Comparison of ENCODE assay signal across 18 cellular contexts in the genomic region with DNA sequence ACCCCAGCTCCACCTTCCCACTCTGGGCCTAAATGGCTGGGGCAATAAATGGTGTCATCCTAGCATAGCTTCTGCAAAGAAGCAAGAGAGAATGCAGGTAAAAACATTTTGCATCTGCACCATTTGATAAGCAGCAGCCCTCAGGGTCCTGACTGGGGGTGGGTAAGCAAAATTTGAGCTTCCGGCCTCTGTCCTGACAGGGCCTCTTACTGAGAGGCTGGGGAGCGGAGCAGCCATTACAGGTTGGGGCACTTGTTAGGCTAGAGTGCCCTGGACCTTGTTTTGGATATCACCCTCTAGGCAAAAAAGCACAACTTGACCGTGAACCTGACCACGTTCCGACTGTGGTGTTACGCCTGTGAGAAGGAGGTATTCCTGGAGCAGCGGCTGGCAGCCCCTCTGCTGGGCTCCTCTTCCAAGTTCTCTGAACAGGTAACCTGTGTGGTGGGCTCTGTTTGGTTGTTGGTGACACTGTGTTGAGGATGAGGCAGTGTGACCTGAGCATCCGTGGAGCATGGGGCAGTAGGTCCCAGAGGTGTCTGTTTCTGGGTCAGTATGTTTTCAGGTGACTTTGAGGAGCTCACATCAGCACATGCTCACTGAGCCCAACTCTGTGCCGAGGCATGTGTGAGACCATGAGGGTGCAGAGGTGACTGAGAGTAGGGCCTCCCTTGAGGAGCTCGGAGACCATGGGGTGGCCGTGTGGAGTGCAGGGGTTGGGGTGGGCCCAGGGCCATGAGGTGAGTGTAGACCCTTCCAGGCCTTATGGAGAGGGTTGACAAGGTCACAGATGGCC. TPM values are rescaled to one million over a fixed set of nuclear protein-coding genes. Genes with fewer than 3 reads are reported as not detected.
DNase-seq lines count a peak whose midpoint lies in the region; ATAC-seq, FAIRE-seq and TF ChIP-seq lines count a peak whose summit lies in the region.
"Had no signal": no experiment of that assay in that cellular context is flagged by ENCODE, and none has a peak within 500 bp of the region (broad histone marks: within the 10 kb centered on the region; RNA-seq: fewer than 3 reads in every experiment).

No MANE protein-coding gene starts in this region.

- no peak for TF ChIP-seq CTCF in CD8-positive, alpha-beta T cell (IDR thresholded peaks at IDR 0.05)
- no peak for TF ChIP-seq CTCF in kidney (IDR thresholded peaks at IDR 0.05; ENCODE audit: borderline replicate concordance, extremely low read depth, insufficient read depth)
- TF ChIP-seq CTCF in natural killer cell (IDR thresholded peaks at IDR 0.05) = no peak
- no peak for TF ChIP-seq CTCF in HepG2 (CRISPR knock-in tag; IDR thresholded peaks at IDR 0.05)

- ATAC-seq in CD8-positive, alpha-beta T cell = no peak
- ATAC-seq in natural killer cell (no peak), HepG2 (no peak; the same call in 2 of the 3 replicates), GM21619 (IDR thresholded peaks at IDR 0.05; ENCODE audit: unreplicated experiment) (no peak)
- ATAC-seq: A549 had no signal

- no peaks in the 10 kb centered on the region for H3K79me2 ChIP-seq in HepG2 (ENCODE audit: insufficient read depth, low read length)

- no peak overlapping the region for H3K27ac ChIP-seq in CD8-positive, alpha-beta T cell (ENCODE audit: low read depth, low read length)
- no peak overlapping the region for H3K27ac ChIP-seq in kidney (ENCODE audit: low read depth in 2 of 2, low read length in 2 of 2)
- H3K27ac ChIP-seq in HepG2 (ENCODE audit: extremely low read length, insufficient read depth, low read length) = no peak overlapping the region
- H3K27ac ChIP-seq: A549 had no signal

- peak overlapping the region; percentile 55 for H3K27ac Mint-ChIP-seq in activated T-cell treated with anti-CD3 and anti-CD28 coated beads, Interleukin-2, amount 50 U/mL, for 24 hours
- peak overlapping the region; percentile 55 for H3K27ac Mint-ChIP-seq in CD8-positive, alpha-beta T cell
- peak overlapping the region; percentile 40 for H3K27ac Mint-ChIP-seq in activated CD4-positive, alpha-beta memory T cell treated with anti-CD3 and anti-CD28 coated beads, Interleukin-2, amount 10 ng/mL, durations not matched to agents 7 days and 5 days
- H3K27ac Mint-ChIP-seq in natural killer cell = no peak overlapping the region

- no peak for DNase-seq in activated T-cell treated with anti-CD3 and anti-CD28 coated beads, Interleukin-2, amount 50 U/mL, for 24 hours
- no peak for DNase-seq in activated T-cell treated with anti-CD3 and anti-CD28 coated beads, Interleukin-2, amount 50 U/mL, for 1 hour
- DNase-seq in CD8-positive, alpha-beta T cell = no peak
- DNase-seq in activated CD4-positive, alpha-beta memory T cell treated with anti-CD3 and anti-CD28 coated beads, Interleukin-2, amount 10 ng/mL, durations not matched to agents 7 days and 5 days = no peak
- DNase-seq in kidney (peak; percentile 45), natural killer cell (no peak), HepG2 (ENCODE audit: low spot score) (no peak)
- DNase-seq: C1 segment of cervical spinal cord; Calu3; HCEC 1CT; NCI-H1105 treated with DMSO at 0.1 percent for 48 hours; NCI-H187 treated with DMSO at 0.1 percent for 48 hours; NCI-H446 treated with DMSO at 0.1 percent for 48 hours; NK-92 treated with Interleukin-12 subunit alpha and Interleukin-12 subunit beta, amount 100 ng/mL, for 24 hours; SHP77 treated with DMSO at 0.1 percent for 48 hours had no signal

- no peaks in the 10 kb centered on the region for H3K9me3 Mint-ChIP-seq in activated T-cell treated with anti-CD3 and anti-CD28 coated beads, Interleukin-2, amount 50 U/mL, for 24 hours
- no peaks in the 10 kb centered on the region for H3K9me3 Mint-ChIP-seq in CD8-positive, alpha-beta T cell
- H3K9me3 Mint-ChIP-seq in activated CD4-positive, alpha-beta memory T cell treated with anti-CD3 and anti-CD28 coated beads, Interleukin-2, amount 10 ng/mL, durations not matched to agents 7 days and 5 days = no peaks in the 10 kb centered on the region
- H3K9me3 Mint-ChIP-seq in natural killer cell = no peaks in the 10 kb centered on the region
- H3K9me3 Mint-ChIP-seq: IgD-negative memory B cell had no signal

- peaks cover 87% of the 10 kb centered on the region for H3K36me3 Mint-ChIP-seq in activated T-cell treated with anti-CD3 and anti-CD28 coated beads, Interleukin-2, amount 50 U/mL, for 24 hours (ENCODE audit: low read depth)
- peaks cover 84% of the 10 kb centered on the region for H3K36me3 Mint-ChIP-seq in CD8-positive, alpha-beta T cell
- peaks cover 65% of the 10 kb centered on the region for H3K36me3 Mint-ChIP-seq in activated CD4-positive, alpha-beta memory T cell treated with anti-CD3 and anti-CD28 coated beads, Interleukin-2, amount 10 ng/mL, durations not matched to agents 7 days and 5 days (ENCODE audit: low read depth)
- H3K36me3 Mint-ChIP-seq in natural killer cell = peaks cover 9% of the 10 kb centered on the region

- BruUV-seq in HepG2 (replicated peaks; lab: Mats Ljungman, UMichigan) = no TSS peak

- no peak overlapping the region for H3K4me2 ChIP-seq in HepG2 (ENCODE audit: low read depth, low read length)
- H3K4me2 ChIP-seq: A549 had no signal

- no peak overlapping the region for H2AFZ ChIP-seq in HepG2 (ENCODE audit: low read length)

- H3K4me3 ChIP-seq in CD8-positive, alpha-beta T cell (ENCODE audit: low read depth, low read length) = no peak overlapping the region
- H3K4me3 ChIP-seq in kidney (ENCODE audit: low read length in 2 of 2) (no peak overlapping the region), HepG2 (replicated peaks in 1 of 3; ENCODE audit: insufficient read depth in 1 of 3, low read depth in 2 of 3, low read length in 3 of 3) (no peak overlapping the region)
- H3K4me3 ChIP-seq: A549 had no signal

- in situ Hi-C loops in HepG2 (cut with HindIII; ENCODE audit: extremely low pct_ligation_motif_present, low pct_unique_long_range_greater_than_20kb) = no loop called here

- no peak overlapping the region for H3K9ac ChIP-seq in kidney (ENCODE audit: low read length in 2 of 2)
- H3K9ac ChIP-seq in HepG2 (ENCODE audit: insufficient read depth, low read depth, low read length) = no peak overlapping the region

- no peak for TF ChIP-seq POLR2A in HepG2 (IDR thresholded peaks at IDR 0.05; ENCODE audit: insufficient read depth in 1 of 2, low read depth in 2 of 2, low read length in 2 of 2)

- H3K4me1 Mint-ChIP-seq in activated T-cell treated with anti-CD3 and anti-CD28 coated beads, Interleukin-2, amount 50 U/mL, for 24 hours (ENCODE audit: low read depth) = peaks cover 73% of the 10 kb centered on the region
- peaks cover 65% of the 10 kb centered on the region for H3K4me1 Mint-ChIP-seq in CD8-positive, alpha-beta T cell (ENCODE audit: low read depth)
- peaks cover 72% of the 10 kb centered on the region for H3K4me1 Mint-ChIP-seq in activated CD4-positive, alpha-beta memory T cell treated with anti-CD3 and anti-CD28 coated beads, Interleukin-2, amount 10 ng/mL, durations not matched to agents 7 days and 5 days
- peaks cover 34 to 35% of the 10 kb centered on the region in 2 donors for H3K4me1 Mint-ChIP-seq in natural killer cell

- POLR2A ChIA-PET in CD8-positive, alpha-beta T cell (lab: Charles Lee) = interaction anchor here (1.1 to 1.5 kb wide), 2 partner anchors 11 to 21 kb away, joined by 3 to 4 read pairs; no protein-coding TSS in a partner anchor
- POLR2A ChIA-PET in activated CD4-positive, alpha-beta memory T cell treated with anti-CD3 and anti-CD28 coated beads, Interleukin-2, amount 10 ng/mL, durations not matched to agents 7 days and 5 days (lab: Charles Lee) = interaction anchor here (0.9 to 1.4 kb wide), 3 partner anchors 10 to 20 kb away, joined by 3 read pairs; no protein-coding TSS in a partner anchor
- POLR2A ChIA-PET in HepG2 (lab: Yijun Ruan, JAX) = no interaction called here

- WGBS in HepG2 (ENCODE audit: low lambda C conversion rate) = 97% methylated on average over 6 of the region's 11 CpGs

- peaks cover 62% of the 10 kb centered on the region for H3K4me1 ChIP-seq in CD8-positive, alpha-beta T cell (ENCODE audit: insufficient read depth, low read length)
- H3K4me1 ChIP-seq in kidney (ENCODE audit: control insufficient read depth in 1 of 2, insufficient read depth in 1 of 2, low read depth in 1 of 2, low read length in 2 of 2) (no peaks in the 10 kb centered on the region), HepG2 (ENCODE audit: insufficient read depth, low read length) (no peaks in the 10 kb centered on the region)
- H3K4me1 ChIP-seq: A549 had no signal

- CTCF ChIA-PET in CD8-positive, alpha-beta T cell (lab: Charles Lee) = interaction anchor here (1.0 to 1.3 kb wide), 2 partner anchors 27 to 131 kb away, joined by 3 read pairs; no protein-coding TSS in a partner anchor
- CTCF ChIA-PET in activated CD4-positive, alpha-beta memory T cell treated with anti-CD3 and anti-CD28 coated beads, Interleukin-2, amount 10 ng/mL, durations not matched to agents 7 days and 5 days (lab: Charles Lee) = no interaction called here
- CTCF ChIA-PET in HepG2 (lab: Yijun Ruan, JAX; ENCODE audit: low intra/inter-chr PET ratio, low total read pairs) = no interaction called here

- H3K9me3 ChIP-seq in CD8-positive, alpha-beta T cell (ENCODE audit: low read length) = no peaks in the 10 kb centered on the region
- no peaks in the 10 kb centered on the region for H3K9me3 ChIP-seq in kidney (ENCODE audit: control insufficient read depth in 1 of 2, low read length in 2 of 2)
- no peaks in the 10 kb centered on the region for H3K9me3 ChIP-seq in HepG2 (ENCODE audit: low read length)
- H3K9me3 ChIP-seq: A549 had no signal

- peaks cover 53% of the 10 kb centered on the region for H3K36me3 ChIP-seq in CD8-positive, alpha-beta T cell (ENCODE audit: insufficient read depth, low read length)
- peaks cover 21 to 54% of the 10 kb centered on the region in 2 donors for H3K36me3 ChIP-seq in kidney (ENCODE audit: control insufficient read depth in 1 of 2, insufficient read depth in 2 of 2, low read length in 2 of 2)
- H3K36me3 ChIP-seq in HepG2 (replicated peaks in 1 of 2; ENCODE audit: control insufficient read depth in 1 of 2, insufficient read depth in 2 of 2, low read length in 2 of 2) = peaks cover 6 to 21% of the 10 kb centered on the region in 2 experiments; a peak in 3 of 5 replicates

- no peaks in the 10 kb centered on the region for H3K27me3 ChIP-seq in CD8-positive, alpha-beta T cell (ENCODE audit: insufficient read depth, low read length)
- H3K27me3 ChIP-seq in HepG2 (ENCODE audit: control insufficient read depth in 1 of 2, insufficient read depth in 2 of 2, low read length in 2 of 2) = no peaks in the 10 kb centered on the region

- no peak overlapping the region for H3K4me3 Mint-ChIP-seq in activated T-cell treated with anti-CD3 and anti-CD28 coated beads, Interleukin-2, amount 50 U/mL, for 24 hours
- H3K4me3 Mint-ChIP-seq in CD8-positive, alpha-beta T cell = no peak overlapping the region
- H3K4me3 Mint-ChIP-seq in activated CD4-positive, alpha-beta memory T cell treated with anti-CD3 and anti-CD28 coated beads, Interleukin-2, amount 10 ng/mL, durations not matched to agents 7 days and 5 days = no peak overlapping the region
- no peak overlapping the region for H3K4me3 Mint-ChIP-seq in natural killer cell
- H3K4me3 Mint-ChIP-seq: IgD-negative memory B cell had no signal

- no peaks in the 10 kb centered on the region for H4K20me1 ChIP-seq in HepG2 (ENCODE audit: insufficient read depth, low read length)

- intact Hi-C loops in CD8-positive, alpha-beta T cell (cut with DNase I, micrococcal nuclease) = no loop called here
- intact Hi-C loops in kidney (cut with DNase I) = no loop called here
- intact Hi-C loops in natural killer cell (cut with micrococcal nuclease) = no loop called here
- intact Hi-C loops in HepG2 (cut with micrococcal nuclease; ENCODE audit: unreplicated experiment) = no loop called here

- no peaks in the 10 kb centered on the region for H3K27me3 Mint-ChIP-seq in activated T-cell treated with anti-CD3 and anti-CD28 coated beads, Interleukin-2, amount 50 U/mL, for 24 hours
- no peaks in the 10 kb centered on the region for H3K27me3 Mint-ChIP-seq in CD8-positive, alpha-beta T cell (ENCODE audit: low read depth)
- no peaks in the 10 kb centered on the region for H3K27me3 Mint-ChIP-seq in activated CD4-positive, alpha-beta memory T cell treated with anti-CD3 and anti-CD28 coated beads, Interleukin-2, amount 10 ng/mL, durations not matched to agents 7 days and 5 days
- H3K27me3 Mint-ChIP-seq in natural killer cell (ENCODE audit: low read depth in 2 of 2) = no peaks in the 10 kb centered on the region
- H3K27me3 Mint-ChIP-seq: IgD-negative memory B cell had no signal

- FAIRE-seq in kidney (lab: Jason Lieb, UNC) (no peak), HepG2 (lab: Jason Lieb, UNC) (no peak)
- FAIRE-seq: A549 had no signal

- no peak for TF ChIP-seq RAD21 in HepG2 (CRISPR knock-in tag; IDR thresholded peaks at IDR 0.05)

- TF ChIP-seq EP300 in HepG2 (IDR thresholded peaks at IDR 0.05; ENCODE audit: low read depth in 2 of 2, low read length in 2 of 2) (no peak), HepG2 (CRISPR knock-in tag; IDR thresholded peaks at IDR 0.05; ENCODE audit: borderline replicate concordance) (no peak)

RNA-seq across cellular contexts. Expression of gene USP20, which starts 23.1 kb away (rescaled TPM):
- total RNA-seq in CD8-positive, alpha-beta T cell = 10 to 100 TPM; 83.5 to 91.0 TPM
- total RNA-seq in activated CD4-positive, alpha-beta memory T cell treated with anti-CD3 and anti-CD28 coated beads, Interleukin-2, amount 10 ng/mL, durations not matched to agents 7 days and 5 days = 10 to 100 TPM; 86.4 to 87.6 TPM
- 28.8 TPM for total RNA-seq in kidney
- polyA plus RNA-seq in kidney (ENCODE audit: insufficient read depth, low read depth, low replicate concordance) = 22.8 TPM
- 10 to 100 TPM; 66.8 to 86.1 (median 80.3) TPM for total RNA-seq in natural killer cell
- 2.9 and 4.4 TPM in 2 replicates for total RNA-seq in HepG2 (2016; rRNA removed; fragmentation: Illumina TruSeq; extraction: Trizol)
- total RNA-seq in HepG2 (2016; cell fraction: cytosol; rRNA removed; fragmentation: Illumina TruSeq; extraction: Trizol; ENCODE audit: low read depth) = 0.51 and 1.3 TPM in 2 replicates
- total RNA-seq in HepG2 (2016; cell fraction: insoluble cytoplasmic fraction; rRNA removed; fragmentation: Illumina TruSeq; extraction: Trizol) = 3.8 and 5.0 TPM in 2 replicates
- 1.9 and 2.3 TPM in 2 replicates for total RNA-seq in HepG2 (2016; cell fraction: membrane; rRNA removed; fragmentation: Illumina TruSeq; extraction: Trizol)
- total RNA-seq in HepG2 (2016; cell fraction: nucleus; rRNA removed; fragmentation: Illumina TruSeq; extraction: Trizol) = 5.5 TPM in 2 replicates
- 5.9 and 8.7 TPM in 2 replicates for polyA plus RNA-seq in HepG2 (2011; rRNA removed)
- polyA plus RNA-seq in HepG2 (2011; cell fraction: cytosol; rRNA removed) = 4.0 and 5.7 TPM in 2 replicates
- 64.1 and 76.1 TPM in 2 replicates for polyA plus RNA-seq in HepG2 (2011; cell fraction: nucleus; rRNA removed)
- 7.5 and 8.7 TPM in 2 replicates for polyA plus RNA-seq in HepG2 (2012)
- polyA plus RNA-seq in HepG2 (2016; cell fraction: cytosol; fragmentation: Illumina TruSeq; extraction: Trizol; ENCODE audit: low read depth) = 0.70 and 0.96 TPM in 2 replicates
- 2.6 and 3.2 TPM in 2 replicates for polyA plus RNA-seq in HepG2 (2016; cell fraction: insoluble cytoplasmic fraction; fragmentation: Illumina TruSeq; extraction: Trizol; ENCODE audit: low read depth)
- polyA plus RNA-seq in HepG2 (2016; cell fraction: membrane; fragmentation: Illumina TruSeq; extraction: Trizol; ENCODE audit: low read depth) = 1.4 and 1.5 TPM in 2 replicates
- polyA plus RNA-seq in HepG2 (2016; cell fraction: nucleus; fragmentation: Illumina TruSeq; extraction: Trizol; ENCODE audit: insufficient read depth, low read depth) = 14.4 and 18.6 TPM in 2 replicates
- 11.2 and 18.8 TPM in 2 replicates for polyA minus RNA-seq in HepG2 (2011; rRNA and poly(A)+ RNA removed; ENCODE audit: low replicate concordance)
- 3.8 and 5.1 TPM in 2 replicates for polyA minus RNA-seq in HepG2 (2011; cell fraction: cytosol; rRNA and poly(A)+ RNA removed)
- 8.5 and 10.2 TPM in 2 replicates for polyA minus RNA-seq in HepG2 (2011; cell fraction: nucleus; rRNA and poly(A)+ RNA removed)

RNA-seq across cellular contexts. Expression of gene C9orf78, which starts 23.3 kb away (rescaled TPM):
- total RNA-seq in CD8-positive, alpha-beta T cell = 100 to 1,000 TPM; 176 to 190 TPM
- total RNA-seq in activated CD4-positive, alpha-beta memory T cell treated with anti-CD3 and anti-CD28 coated beads, Interleukin-2, amount 10 ng/mL, durations not matched to agents 7 days and 5 days = 10 to 100 TPM; 61.6 to 66.2 TPM
- total RNA-seq in kidney = 39.7 TPM
- 62.1 TPM for polyA plus RNA-seq in kidney (ENCODE audit: insufficient read depth, low read depth, low replicate concordance)
- total RNA-seq in natural killer cell = 10 to 100 TPM; 93.7 to 97.9 (median 97.6) TPM
- total RNA-seq in HepG2 (2016; rRNA removed; fragmentation: Illumina TruSeq; extraction: Trizol) = 35.5 and 49.0 TPM in 2 replicates
- 14.6 and 16.3 TPM in 2 replicates for total RNA-seq in HepG2 (2016; cell fraction: cytosol; rRNA removed; fragmentation: Illumina TruSeq; extraction: Trizol; ENCODE audit: low read depth)
- 37.6 and 59.4 TPM in 2 replicates for total RNA-seq in HepG2 (2016; cell fraction: insoluble cytoplasmic fraction; rRNA removed; fragmentation: Illumina TruSeq; extraction: Trizol)
- total RNA-seq in HepG2 (2016; cell fraction: membrane; rRNA removed; fragmentation: Illumina TruSeq; extraction: Trizol) = 28.0 and 28.1 TPM in 2 replicates
- 12.7 and 14.8 TPM in 2 replicates for total RNA-seq in HepG2 (2016; cell fraction: nucleus; rRNA removed; fragmentation: Illumina TruSeq; extraction: Trizol)
- 14.7 and 18.4 TPM in 2 replicates for polyA plus RNA-seq in HepG2 (2011; rRNA removed)
- 17.3 and 19.6 TPM in 2 replicates for polyA plus RNA-seq in HepG2 (2011; cell fraction: cytosol; rRNA removed)
- 3.1 and 4.7 TPM in 2 replicates for polyA plus RNA-seq in HepG2 (2011; cell fraction: nucleus; rRNA removed)
- 23.6 and 27.5 TPM in 2 replicates for polyA plus RNA-seq in HepG2 (2012)
- polyA plus RNA-seq in HepG2 (2016; cell fraction: cytosol; fragmentation: Illumina TruSeq; extraction: Trizol; ENCODE audit: low read depth) = 18.5 and 18.8 TPM in 2 replicates
- polyA plus RNA-seq in HepG2 (2016; cell fraction: insoluble cytoplasmic fraction; fragmentation: Illumina TruSeq; extraction: Trizol; ENCODE audit: low read depth) = 81.0 and 86.6 TPM in 2 replicates
- polyA plus RNA-seq in HepG2 (2016; cell fraction: membrane; fragmentation: Illumina TruSeq; extraction: Trizol; ENCODE audit: low read depth) = 30.0 and 32.0 TPM in 2 replicates
- polyA plus RNA-seq in HepG2 (2016; cell fraction: nucleus; fragmentation: Illumina TruSeq; extraction: Trizol; ENCODE audit: insufficient read depth, low read depth) = 30.1 and 37.2 TPM in 2 replicates
- 1.4 and 13.5 TPM in 2 replicates for polyA minus RNA-seq in HepG2 (2011; rRNA and poly(A)+ RNA removed; ENCODE audit: low replicate concordance)
- polyA minus RNA-seq in HepG2 (2011; cell fraction: cytosol; rRNA and poly(A)+ RNA removed) = 8.1 and 10.6 TPM in 2 replicates
- polyA minus RNA-seq in HepG2 (2011; cell fraction: nucleus; rRNA and poly(A)+ RNA removed) = 7.0 and 9.3 TPM in 2 replicates

RNA-seq across cellular contexts. Expression of gene TOR1A, which starts 34.4 kb away (rescaled TPM):
- 10 to 100 TPM; 18.9 to 19.6 TPM for total RNA-seq in CD8-positive, alpha-beta T cell
- total RNA-seq in activated CD4-positive, alpha-beta memory T cell treated with anti-CD3 and anti-CD28 coated beads, Interleukin-2, amount 10 ng/mL, durations not matched to agents 7 days and 5 days = 10 to 100 TPM; 54.6 to 56.9 TPM
- total RNA-seq in kidney (29.2 TPM), natural killer cell (10 to 100 TPM; 26.1 to 36.4 (median 34.8) TPM), HepG2 (2016; rRNA removed; fragmentation: Illumina TruSeq; extraction: Trizol) (18.6 and 31.6 TPM in 2 replicates)
- polyA plus RNA-seq in kidney (ENCODE audit: insufficient read depth, low read depth, low replicate concordance) (24.6 TPM), HepG2 (2011; rRNA removed) (39.6 and 41.4 TPM in 2 replicates)
- total RNA-seq in HepG2 (2016; cell fraction: cytosol; rRNA removed; fragmentation: Illumina TruSeq; extraction: Trizol; ENCODE audit: low read depth) = 6.7 and 8.0 TPM in 2 replicates
- total RNA-seq in HepG2 (2016; cell fraction: insoluble cytoplasmic fraction; rRNA removed; fragmentation: Illumina TruSeq; extraction: Trizol) = 19.9 and 29.3 TPM in 2 replicates
- total RNA-seq in HepG2 (2016; cell fraction: membrane; rRNA removed; fragmentation: Illumina TruSeq; extraction: Trizol) = 15.5 and 16.3 TPM in 2 replicates
- total RNA-seq in HepG2 (2016; cell fraction: nucleus; rRNA removed; fragmentation: Illumina TruSeq; extraction: Trizol) = 28.0 and 32.7 TPM in 2 replicates
- 45.2 and 49.1 TPM in 2 replicates for polyA plus RNA-seq in HepG2 (2011; cell fraction: cytosol; rRNA removed)
- 18.7 and 22.3 TPM in 2 replicates for polyA plus RNA-seq in HepG2 (2011; cell fraction: nucleus; rRNA removed)
- polyA plus RNA-seq in HepG2 (2012) = 21.5 and 23.6 TPM in 2 replicates
- polyA plus RNA-seq in HepG2 (2016; cell fraction: cytosol; fragmentation: Illumina TruSeq; extraction: Trizol; ENCODE audit: low read depth) = 6.1 and 7.7 TPM in 2 replicates
- 22.1 and 24.0 TPM in 2 replicates for polyA plus RNA-seq in HepG2 (2016; cell fraction: insoluble cytoplasmic fraction; fragmentation: Illumina TruSeq; extraction: Trizol; ENCODE audit: low read depth)
- polyA plus RNA-seq in HepG2 (2016; cell fraction: membrane; fragmentation: Illumina TruSeq; extraction: Trizol; ENCODE audit: low read depth) = 12.0 and 13.6 TPM in 2 replicates
- polyA plus RNA-seq in HepG2 (2016; cell fraction: nucleus; fragmentation: Illumina TruSeq; extraction: Trizol; ENCODE audit: insufficient read depth, low read depth) = 48.4 and 49.7 TPM in 2 replicates
- polyA minus RNA-seq in HepG2 (2011; rRNA and poly(A)+ RNA removed; ENCODE audit: low replicate concordance) = 35.9 and 66.9 TPM in 2 replicates
- polyA minus RNA-seq in HepG2 (2011; cell fraction: cytosol; rRNA and poly(A)+ RNA removed) = 17.9 TPM in 2 replicates
- 23.1 and 23.7 TPM in 2 replicates for polyA minus RNA-seq in HepG2 (2011; cell fraction: nucleus; rRNA and poly(A)+ RNA removed)

RNA-seq across cellular contexts. Expression of gene TOR1B, which starts 55.4 kb away (rescaled TPM):
- 10 to 100 TPM; 21.3 to 22.4 TPM for total RNA-seq in CD8-positive, alpha-beta T cell
- 10 to 100 TPM; 29.0 to 30.8 TPM for total RNA-seq in activated CD4-positive, alpha-beta memory T cell treated with anti-CD3 and anti-CD28 coated beads, Interleukin-2, amount 10 ng/mL, durations not matched to agents 7 days and 5 days
- 21.4 TPM for total RNA-seq in kidney
- 10.1 TPM for polyA plus RNA-seq in kidney (ENCODE audit: insufficient read depth, low read depth, low replicate concordance)
- total RNA-seq in natural killer cell = 10 to 100 TPM; 20.2 to 30.5 (median 23.9) TPM
- 8.2 and 18.1 TPM in 2 replicates for total RNA-seq in HepG2 (2016; rRNA removed; fragmentation: Illumina TruSeq; extraction: Trizol)
- total RNA-seq in HepG2 (2016; cell fraction: cytosol; rRNA removed; fragmentation: Illumina TruSeq; extraction: Trizol; ENCODE audit: low read depth) = 1.8 and 2.1 TPM in 2 replicates
- total RNA-seq in HepG2 (2016; cell fraction: insoluble cytoplasmic fraction; rRNA removed; fragmentation: Illumina TruSeq; extraction: Trizol) = 8.2 and 16.7 TPM in 2 replicates
- total RNA-seq in HepG2 (2016; cell fraction: membrane; rRNA removed; fragmentation: Illumina TruSeq; extraction: Trizol) = 4.8 and 6.4 TPM in 2 replicates
- total RNA-seq in HepG2 (2016; cell fraction: nucleus; rRNA removed; fragmentation: Illumina TruSeq; extraction: Trizol) = 15.4 and 17.8 TPM in 2 replicates
- 21.3 and 22.8 TPM in 2 replicates for polyA plus RNA-seq in HepG2 (2011; rRNA removed)
- 18.4 and 25.0 TPM in 2 replicates for polyA plus RNA-seq in HepG2 (2011; cell fraction: cytosol; rRNA removed)
- 9.9 and 15.3 TPM in 2 replicates for polyA plus RNA-seq in HepG2 (2011; cell fraction: nucleus; rRNA removed)
- polyA plus RNA-seq in HepG2 (2012) = 12.4 and 18.5 TPM in 2 replicates
- 1.5 and 1.6 TPM in 2 replicates for polyA plus RNA-seq in HepG2 (2016; cell fraction: cytosol; fragmentation: Illumina TruSeq; extraction: Trizol; ENCODE audit: low read depth)
- polyA plus RNA-seq in HepG2 (2016; cell fraction: insoluble cytoplasmic fraction; fragmentation: Illumina TruSeq; extraction: Trizol; ENCODE audit: low read depth) = 6.6 and 8.2 TPM in 2 replicates
- 3.4 and 3.7 TPM in 2 replicates for polyA plus RNA-seq in HepG2 (2016; cell fraction: membrane; fragmentation: Illumina TruSeq; extraction: Trizol; ENCODE audit: low read depth)
- 24.0 and 24.3 TPM in 2 replicates for polyA plus RNA-seq in HepG2 (2016; cell fraction: nucleus; fragmentation: Illumina TruSeq; extraction: Trizol; ENCODE audit: insufficient read depth, low read depth)
- polyA minus RNA-seq in HepG2 (2011; rRNA and poly(A)+ RNA removed; ENCODE audit: low replicate concordance) = 18.9 and 43.4 TPM in 2 replicates
- 11.5 and 13.4 TPM in 2 replicates for polyA minus RNA-seq in HepG2 (2011; cell fraction: cytosol; rRNA and poly(A)+ RNA removed)
- 9.5 and 14.4 TPM in 2 replicates for polyA minus RNA-seq in HepG2 (2011; cell fraction: nucleus; rRNA and poly(A)+ RNA removed)

Comparison
In these comparisons a context has a peak if more than half of its experiments do, and no peak if none do; other contexts are left out.
1. H3K27ac Mint-ChIP-seq: peak in activated T-cell treated with anti-CD3 and anti-CD28 coated beads, Interleukin-2, amount 50 U/mL, for 24 hours (single experiment), CD8-positive, alpha-beta T cell (single experiment) and activated CD4-positive, alpha-beta memory T cell treated with anti-CD3 and anti-CD28 coated beads, Interleukin-2, amount 10 ng/mL, durations not matched to agents 7 days and 5 days (single experiment); none in natural killer cell (0 of 2).